14 cellular contexts compared by ENCODE assay signal in the genomic region with DNA sequence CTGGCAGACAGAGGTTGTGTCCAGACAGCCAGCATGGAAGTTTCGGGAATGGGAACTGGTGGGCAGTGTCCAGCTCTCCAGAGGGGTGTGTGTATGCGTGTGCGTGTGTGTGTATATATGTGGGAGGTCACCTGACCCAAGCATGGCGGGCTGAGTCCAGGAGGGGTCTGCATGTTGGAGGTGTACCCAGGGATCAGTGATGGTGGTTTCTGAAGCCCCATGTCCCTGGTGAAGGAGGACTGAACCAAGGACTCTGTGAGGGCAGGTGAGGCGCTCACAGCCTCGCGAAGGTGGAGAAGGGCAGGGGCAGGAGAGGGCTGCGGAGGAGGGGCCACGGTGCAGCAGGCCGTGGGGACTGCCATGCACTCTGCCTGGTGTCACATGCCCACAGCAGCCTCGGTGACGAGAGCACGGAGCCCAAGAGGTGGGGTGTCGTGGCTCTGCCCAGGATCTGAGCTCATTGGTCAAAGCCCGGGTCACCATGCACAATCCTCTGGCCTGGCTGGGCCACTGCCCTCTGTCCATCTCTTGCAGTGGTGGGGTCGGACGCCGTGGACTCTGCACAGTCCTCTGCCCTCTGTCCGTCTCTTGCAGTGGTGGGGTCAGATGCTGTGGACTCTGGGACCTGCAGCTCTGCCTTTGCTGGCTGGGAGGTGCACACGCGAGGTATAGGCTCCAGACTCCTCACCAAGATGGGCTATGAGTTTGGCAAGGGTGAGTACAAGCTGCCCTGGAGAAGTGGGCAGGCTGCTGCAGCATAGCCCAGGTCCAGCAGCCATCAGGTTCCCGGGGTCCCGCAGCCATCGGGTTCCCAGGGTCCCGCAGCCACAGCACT. TPM values are rescaled to one million over a fixed set of nuclear protein-coding genes. Genes with fewer than 3 reads are reported as not detected.
DNase-seq lines count a peak whose midpoint lies in the region; ATAC-seq and TF ChIP-seq lines count a peak whose summit lies in the region.
"Had no signal": no experiment of that assay in that cellular context is flagged by ENCODE, and none has a peak within 500 bp of the region (broad histone marks: within the 10 kb centered on the region; RNA-seq: fewer than 3 reads in every experiment).

No MANE protein-coding gene starts in this region.

- no peak overlapping the region for H3K4me2 ChIP-seq in neuronal stem cell (ENCODE audit: insufficient read depth, low read length, poor library complexity, severe bottlenecking)

- H3K9ac ChIP-seq in neuronal stem cell (ENCODE audit: low read depth, low read length, poor library complexity) = peak overlapping the region; percentile 21

- peaks cover 0 to 3% of the 10 kb centered on the region in 2 donors for H3K9me3 ChIP-seq in neuronal stem cell (replicated peaks in 1 of 2; ENCODE audit: control insufficient read depth in 2 of 2, insufficient read depth in 1 of 2, low read depth in 1 of 2, low read length in 2 of 2)
- H3K9me3 ChIP-seq: body of pancreas, esophagus muscularis mucosa, heart left ventricle, SJCRH30, upper lobe of right lung had no signal

- DNase-seq in activated effector memory CD4-positive, alpha-beta T cell treated with anti-CD3 and anti-CD28 coated beads, Interleukin-2, amount 50 U/mL, for 16 hours = peak; percentile 60
- no peak for DNase-seq in activated effector memory CD4-positive, alpha-beta T cell treated with Interleukin-2 at 50 U/mL for 16 hours
- DNase-seq in RWPE1 (ENCODE audit: low spot score) = no peak
- no peak for DNase-seq in neuronal stem cell (ENCODE audit: low spot score)
- DNase-seq in amniotic stem cell (lab: John Stamatoyannopoulos, UW) = no peak
- DNase-seq: activated naive CD4-positive, alpha-beta T cell; body of pancreas; heart left ventricle; NCI-H146; SJCRH30; stimulated activated naive CD4-positive, alpha-beta T cell treated with Interleukin-2 at 50 U/mL for 16 hours; upper lobe of right lung had no signal

- no peak overlapping the region for H3K18ac ChIP-seq in neuronal stem cell (ENCODE audit: low read length)

- peaks cover 4 to 15% of the 10 kb centered on the region in 2 donors for H3K4me1 ChIP-seq in neuronal stem cell (ENCODE audit: control insufficient read depth in 2 of 2, insufficient read depth in 1 of 2, low read depth in 1 of 2, low read length in 2 of 2)
- H3K4me1 ChIP-seq: SJCRH30 had no signal

- H3K14ac ChIP-seq in neuronal stem cell (ENCODE audit: low read length) = no peak overlapping the region

- no peak overlapping the region for H3K4ac ChIP-seq in neuronal stem cell (ENCODE audit: low read length)

- H4K8ac ChIP-seq in neuronal stem cell (ENCODE audit: low read depth, low read length) = no peak overlapping the region

- H3K27me3 ChIP-seq in neuronal stem cell (ENCODE audit: control insufficient read depth in 3 of 3, insufficient read depth in 3 of 3, low read depth in 1 of 3, low read length in 3 of 3) = no peaks in the 10 kb centered on the region
- H3K27me3 ChIP-seq: body of pancreas, esophagus muscularis mucosa, heart left ventricle, SJCRH30, upper lobe of right lung had no signal

- TF ChIP-seq CTCF in RWPE1 (conservative IDR thresholded peaks at IDR 0.05; ENCODE audit: low read depth) = no peak

- peak overlapping the region; percentile 34 for H3K23ac ChIP-seq in neuronal stem cell (ENCODE audit: low read depth, low read length, poor library complexity)

- H4K91ac ChIP-seq in neuronal stem cell (ENCODE audit: low read depth, low read length, poor library complexity) = no peak overlapping the region

- peak overlapping the region; percentile 5; the same call in 1 of the 2 replicates for H3K27ac ChIP-seq in RWPE1
- no peak overlapping the region for H3K27ac ChIP-seq in neuronal stem cell (replicated peaks; ENCODE audit: low read length)
- H3K27ac ChIP-seq: body of pancreas, esophagus muscularis mucosa, heart left ventricle, SJCRH30, upper lobe of right lung had no signal

- CTCF ChIA-PET in RWPE1 (lab: Yijun Ruan, JAX) = no interaction called here

- no peak overlapping the region for H2BK15ac ChIP-seq in neuronal stem cell (ENCODE audit: low read length)

- H2AK5ac ChIP-seq in neuronal stem cell (ENCODE audit: low read depth, low read length) = no peak overlapping the region

- no peak for ATAC-seq in HG03457 (IDR thresholded peaks at IDR 0.05; ENCODE audit: unreplicated experiment)
- ATAC-seq: body of pancreas, heart left ventricle, upper lobe of right lung had no signal

- peaks cover 36 to 55% of the 10 kb centered on the region in 2 donors for H3K36me3 ChIP-seq in neuronal stem cell (replicated peaks in 1 of 2; ENCODE audit: control insufficient read depth in 2 of 2, insufficient read depth in 2 of 2, low read length in 2 of 2)

- POLR2A ChIA-PET in RWPE1 (lab: Yijun Ruan, JAX; ENCODE audit: low non-redundant PET) = interaction anchor here (0.6 kb wide), 1 partner anchor 23 kb away, joined by 4 read pairs; no protein-coding TSS in a partner anchor

- peak overlapping the region; percentile 53 for H2BK5ac ChIP-seq in neuronal stem cell (ENCODE audit: low read length)

- WGBS in neuronal stem cell (ENCODE audit: extremely low coverage in 2 of 2, insufficient read length in 2 of 2, insufficient replicate concordance in 1 of 2), 2 donors = no CpG with 5 or more reads among the region's 25 CpGs

- no peak overlapping the region for H2BK120ac ChIP-seq in neuronal stem cell (ENCODE audit: low read depth, low read length)

- H3K4me3 ChIP-seq in neuronal stem cell (ENCODE audit: low read length in 2 of 2) = peak overlapping the region in 1 of 2 donors; percentile 23
- H3K4me3 ChIP-seq: body of pancreas, esophagus muscularis mucosa, heart left ventricle, SJCRH30, upper lobe of right lung had no signal

- no peak overlapping the region for H2AFZ ChIP-seq in neuronal stem cell (ENCODE audit: low read length)

- peaks cover 26% of the 10 kb centered on the region for H3K79me1 ChIP-seq in neuronal stem cell (ENCODE audit: low read depth, low read length)

- H2BK12ac ChIP-seq in neuronal stem cell (ENCODE audit: low read length) = no peak overlapping the region

RNA-seq across cellular contexts. Expression of a gene that starts 2.1 kb away (rescaled TPM):
- 3.2 TPM for polyA plus RNA-seq in neuronal stem cell (2013, experiment 1 of 2)
- polyA plus RNA-seq in neuronal stem cell (2013, experiment 2 of 2) = 2.9 TPM

RNA-seq across cellular contexts. Expression of a gene that starts 5.2 kb away (rescaled TPM):
- 43.6 TPM for polyA plus RNA-seq in neuronal stem cell (2013, experiment 1 of 2)
- polyA plus RNA-seq in neuronal stem cell (2013, experiment 2 of 2) = 43.1 TPM

RNA-seq across cellular contexts. Expression of a gene that starts 26.5 kb away (rescaled TPM):
- polyA plus RNA-seq in neuronal stem cell (2013, experiment 1 of 2) = 11.0 TPM
- 11.0 TPM for polyA plus RNA-seq in neuronal stem cell (2013, experiment 2 of 2)

RNA-seq across cellular contexts. Expression of a gene that starts 26.6 kb away (rescaled TPM):
- polyA plus RNA-seq in neuronal stem cell (2013, experiment 1 of 2) = 8.8 TPM
- polyA plus RNA-seq in neuronal stem cell (2013, experiment 2 of 2) = 8.0 TPM

RNA-seq across cellular contexts. Expression of a gene that starts 37.9 kb away (rescaled TPM):
- 0.70 TPM for polyA plus RNA-seq in neuronal stem cell (2013, experiment 1 of 2)
- 0.90 TPM for polyA plus RNA-seq in neuronal stem cell (2013, experiment 2 of 2)
